15 cellular contexts compared by ENCODE assay signal in genomic region chr3:158108596-158108995, GRCh38. TPM values are rescaled to one million over a fixed set of nuclear protein-coding genes. Genes with fewer than 3 reads are reported as not detected.
A peak's percentile ranks its signal among the peaks of the same experiment; 100 is the strongest.
DNase-seq lines count a peak whose midpoint lies in the region; ATAC-seq and TF ChIP-seq lines count a peak whose summit lies in the region.
"Had no signal": no experiment of that assay in that cellular context is flagged by ENCODE, and none has a peak within 500 bp of the region (broad histone marks: within the 10 kb centered on the region; RNA-seq: fewer than 3 reads in every experiment).

No MANE protein-coding gene starts in this region.

- intact Hi-C loops in OCI-LY7 (cut with micrococcal nuclease; ENCODE audit: unreplicated experiment) = loop anchor here (2.0 to 5.0 kb wide), 2 partner anchors 248 to 534 kb away; partner anchors contain the start of gene GFM1

- ATAC-seq in HG03469 (IDR thresholded peaks at IDR 0.05; ENCODE audit: unreplicated experiment) (no peak), HG03378 (IDR thresholded peaks at IDR 0.05; ENCODE audit: unreplicated experiment) (no peak)

- POLR2A ChIA-PET in OCI-LY7 (lab: Charles Lee) = interaction anchor here (0.6 to 5.0 kb wide), 17 partner anchors 9 to 1603 kb away, joined by 3 to 56 read pairs (median 3); no protein-coding TSS in a partner anchor

- H3K9me3 ChIP-seq in DOHH2 (ENCODE audit: control insufficient read depth, insufficient read depth, low read length) (0 out of 2 replicates have a peak, but pooled peaks cover 3% of the 10 kb centered on the region), OCI-LY7 (ENCODE audit: low read length) (peaks cover 6% of the 10 kb centered on the region; the same call in 1 of the 2 replicates)

- H3K4me3 Mint-ChIP-seq in glutamatergic neuron (ENCODE audit: unreplicated experiment) = peak overlapping the region; percentile 94

- peak overlapping the region; percentile 95 for H3K4me2 ChIP-seq in DOHH2 (ENCODE audit: low read length)
- peak overlapping the region; percentile 100 for H3K4me2 ChIP-seq in OCI-LY7 (ENCODE audit: low read length)

- no peaks in the 10 kb centered on the region for H3K27me3 ChIP-seq in DOHH2 (ENCODE audit: control insufficient read depth, low read length)

- no TSS peak for BruUV-seq in OCI-LY7 (replicated peaks; lab: Mats Ljungman, UMichigan)

- peaks cover 27% of the 10 kb centered on the region for H3K36me3 ChIP-seq in DOHH2 (ENCODE audit: control insufficient read depth, low read length)
- H3K36me3 ChIP-seq in OCI-LY7 (ENCODE audit: insufficient read depth, low read length) = peaks cover 18% of the 10 kb centered on the region

- H3K9me2 ChIP-seq in DOHH2 (replicated peaks; ENCODE audit: control insufficient read depth, low read length) (no peaks in the 10 kb centered on the region), OCI-LY7 (ENCODE audit: insufficient read depth, low read length) (no peaks in the 10 kb centered on the region)

- H3K36me3 Mint-ChIP-seq in glutamatergic neuron (ENCODE audit: unreplicated experiment) = peaks cover 3% of the 10 kb centered on the region

- no peaks in the 10 kb centered on the region for H4K20me1 ChIP-seq in DOHH2 (ENCODE audit: control insufficient read depth, insufficient read depth, low read depth, low read length)
- peaks cover 8% of the 10 kb centered on the region; the same call in 1 of the 2 replicates for H4K20me1 ChIP-seq in OCI-LY7 (ENCODE audit: insufficient read depth, low read length)

- peaks cover 47% of the 10 kb centered on the region for H3K9me3 Mint-ChIP-seq in glutamatergic neuron (ENCODE audit: unreplicated experiment)

- peaks cover 29% of the 10 kb centered on the region for H3K4me1 Mint-ChIP-seq in glutamatergic neuron (ENCODE audit: low read depth, unreplicated experiment)

- H3K4me3 ChIP-seq in DOHH2 (ENCODE audit: low read length) (peak overlapping the region; percentile 79), OCI-LY7 (ENCODE audit: low read depth, low read length, poor library complexity, severe bottlenecking) (peak overlapping the region; percentile 90)

- H3F3A ChIP-seq in DOHH2 (ENCODE audit: control insufficient read depth, insufficient read depth) = no peaks in the 10 kb centered on the region; the same call in 1 of the 2 replicates

- CTCF ChIA-PET in OCI-LY7 (lab: Charles Lee; ENCODE audit: unreplicated experiment) = no interaction called here

- DNase-seq in DMS53 (lab: John Stamatoyannopoulos, UW) (peak; percentile 2), DMS53 treated with DMSO at 0.1 percent for 48 hours (lab: John Stamatoyannopoulos, UW; ENCODE audit: unreplicated experiment) (no peak), OCI-LY7 (ENCODE audit: low spot score) (no peak), glutamatergic neuron (no peak), A172 (ENCODE audit: low spot score) (no peak)
- DNase-seq: activated CD4-positive, CD25-positive, alpha-beta regulatory T cell; activated T-cell treated with anti-CD3 and anti-CD28 coated beads for 4 hours; GOT3; left ventricle myocardium inferior; NCI-H2171 treated with DMSO at 0.1 percent for 48 hours; stimulated activated naive CD4-positive, alpha-beta T cell treated with Interleukin-2 at 50 U/mL for 16 hours had no signal

- peak overlapping the region; percentile 97 for H2AFZ ChIP-seq in OCI-LY7 (ENCODE audit: low read length)

- H3K79me2 ChIP-seq in DOHH2 (ENCODE audit: control insufficient read depth, low read length) (peaks cover 84% of the 10 kb centered on the region), OCI-LY7 (ENCODE audit: insufficient read depth, low read depth, low read length) (peaks cover 38% of the 10 kb centered on the region)

- peak overlapping the region; percentile 97 for H3K27ac Mint-ChIP-seq in glutamatergic neuron (ENCODE audit: unreplicated experiment)

- TF ChIP-seq CTCF in DOHH2 (IDR thresholded peaks at IDR 0.05; ENCODE audit: low read depth, low read length, poor library complexity, severe bottlenecking) (no peak), OCI-LY7 (conservative IDR thresholded peaks at IDR 0.05; ENCODE audit: low read length) (no peak), glutamatergic neuron (IDR thresholded peaks at IDR 0.05; ENCODE audit: partially characterized antibody, unreplicated experiment) (no peak)

- H3K27ac ChIP-seq in DOHH2 (ENCODE audit: low read depth, low read length) = peak overlapping the region; percentile 69
- peak overlapping the region; percentile 80 for H3K27ac ChIP-seq in OCI-LY7 (ENCODE audit: low read depth, low read length, poor library complexity, severe bottlenecking)
- H3K27ac ChIP-seq: left ventricle myocardium inferior had no signal

- peaks cover 46% of the 10 kb centered on the region for H3K27me3 Mint-ChIP-seq in glutamatergic neuron (ENCODE audit: unreplicated experiment)

- H3K4me1 ChIP-seq in DOHH2 (ENCODE audit: control insufficient read depth, low read length) (peaks cover 47% of the 10 kb centered on the region), OCI-LY7 (ENCODE audit: insufficient read depth, low read length, poor library complexity, severe bottlenecking) (peaks cover 37% of the 10 kb centered on the region)

RNA-seq across cellular contexts. Expression of gene RSRC1, which starts 1.3 kb away (rescaled TPM):
- total RNA-seq in OCI-LY7 (2014; rRNA removed; shearing (Covaris generic)) = 78.1 and 97.4 TPM in 2 replicates
- total RNA-seq in OCI-LY7 (2022) = 76.3 and 77.7 TPM in 2 replicates
- total RNA-seq in glutamatergic neuron (ENCODE audit: unreplicated experiment) = 93.9 TPM
- total RNA-seq in A172 (2014; rRNA removed; shearing (Covaris generic)) = 93.0 and 108 TPM in 2 replicates

RNA-seq across cellular contexts. Expression of gene SHOX2, which starts 2.4 kb away (rescaled TPM):
- 0.33 and 0.57 TPM in 2 replicates for total RNA-seq in OCI-LY7 (2014; rRNA removed; shearing (Covaris generic))
- total RNA-seq in OCI-LY7 (2022) (1.2 and 1.9 TPM in 2 replicates), glutamatergic neuron (ENCODE audit: unreplicated experiment) (264 TPM)
- total RNA-seq in A172 (2014; rRNA removed; shearing (Covaris generic)) = 9.0 and 13.6 TPM in 2 replicates
- total RNA-seq: dermis microvascular lymphatic vessel endothelial cell had no signal

Comparison
In these comparisons a context has a peak if more than half of its experiments do, and no peak if none do; other contexts are left out.
1. RNA of gene SHOX2, which starts 2.4 kb away (total RNA-seq): 264 TPM in glutamatergic neuron (single experiment); 9.0 to 13.6 TPM in A172 and 0.33 to 1.9 TPM in OCI-LY7; every median in the first group is over 10 times any median in the second.